ENCODE assay signal across 1 cellular context in the genomic region with DNA sequence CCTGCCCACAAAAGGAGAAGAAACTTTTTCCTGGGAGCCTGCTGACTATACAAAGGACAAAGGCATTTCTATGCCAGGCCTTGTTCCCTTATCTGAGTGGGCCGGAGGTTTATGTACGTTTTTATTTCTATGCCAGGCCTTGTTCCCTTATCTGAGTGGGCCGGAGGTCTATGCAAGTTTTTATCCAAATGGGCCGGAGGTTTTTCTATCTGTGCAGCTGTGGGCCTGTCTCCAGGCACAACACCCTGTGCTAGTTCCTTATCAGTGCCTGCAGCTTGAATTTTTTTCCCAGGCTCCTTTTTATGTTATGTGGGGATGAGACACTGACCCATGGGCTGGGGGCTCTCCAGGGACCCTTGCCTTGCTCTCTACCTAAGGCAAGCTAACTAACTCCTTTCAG.
A peak's percentile ranks its signal among the peaks of the same experiment; 100 is the strongest.
TF ChIP-seq lines count a peak whose summit lies in the region.

No MANE protein-coding gene starts in this region.

TF ChIP-seq in K562, 482 proteins besides CTCF, POLR2A, EP300 and RAD21 (continued from another document and continues in another):
- TF ChIP-seq, protein P1, sequence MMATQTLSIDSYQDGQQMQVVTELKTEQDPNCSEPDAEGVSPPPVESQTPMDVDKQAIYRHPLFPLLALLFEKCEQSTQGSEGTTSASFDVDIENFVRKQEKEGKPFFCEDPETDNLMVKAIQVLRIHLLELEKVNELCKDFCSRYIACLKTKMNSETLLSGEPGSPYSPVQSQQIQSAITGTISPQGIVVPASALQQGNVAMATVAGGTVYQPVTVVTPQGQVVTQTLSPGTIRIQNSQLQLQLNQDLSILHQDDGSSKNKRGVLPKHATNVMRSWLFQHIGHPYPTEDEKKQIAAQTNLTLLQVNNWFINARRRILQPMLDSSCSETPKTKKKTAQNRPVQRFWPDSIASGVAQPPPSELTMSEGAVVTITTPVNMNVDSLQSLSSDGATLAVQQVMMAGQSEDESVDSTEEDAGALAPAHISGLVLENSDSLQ (IDR thresholded peaks at IDR 0.05): no peak
- TF ChIP-seq PHB2 (IDR thresholded peaks at IDR 0.05; ENCODE audit: low read depth): no peak
- peak; percentile 65 for TF ChIP-seq ZSCAN29 (IDR thresholded peaks at IDR 0.05)
- TF ChIP-seq ERF (CRISPR knock-in tag; IDR thresholded peaks at IDR 0.05): no peak
- TF ChIP-seq, protein P2, sequence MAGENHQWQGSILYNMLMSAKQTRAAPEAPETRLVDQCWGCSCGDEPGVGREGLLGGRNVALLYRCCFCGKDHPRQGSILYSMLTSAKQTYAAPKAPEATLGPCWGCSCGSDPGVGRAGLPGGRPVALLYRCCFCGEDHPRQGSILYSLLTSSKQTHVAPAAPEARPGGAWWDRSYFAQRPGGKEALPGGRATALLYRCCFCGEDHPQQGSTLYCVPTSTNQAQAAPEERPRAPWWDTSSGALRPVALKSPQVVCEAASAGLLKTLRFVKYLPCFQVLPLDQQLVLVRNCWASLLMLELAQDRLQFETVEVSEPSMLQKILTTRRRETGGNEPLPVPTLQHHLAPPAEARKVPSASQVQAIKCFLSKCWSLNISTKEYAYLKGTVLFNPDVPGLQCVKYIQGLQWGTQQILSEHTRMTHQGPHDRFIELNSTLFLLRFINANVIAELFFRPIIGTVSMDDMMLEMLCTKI (IDR thresholded peaks at IDR 0.05; ENCODE audit: partially characterized antibody): no peak
- TF ChIP-seq BRD4 (IDR thresholded peaks at IDR 0.05): no peak
- no peak for TF ChIP-seq NUFIP1 (IDR thresholded peaks at IDR 0.05; ENCODE audit: partially characterized antibody)
- TF ChIP-seq MXD1 (CRISPR knock-in tag; IDR thresholded peaks at IDR 0.05; ENCODE audit: borderline replicate concordance, poor library complexity, severe bottlenecking): no peak
- TF ChIP-seq, protein P3, sequence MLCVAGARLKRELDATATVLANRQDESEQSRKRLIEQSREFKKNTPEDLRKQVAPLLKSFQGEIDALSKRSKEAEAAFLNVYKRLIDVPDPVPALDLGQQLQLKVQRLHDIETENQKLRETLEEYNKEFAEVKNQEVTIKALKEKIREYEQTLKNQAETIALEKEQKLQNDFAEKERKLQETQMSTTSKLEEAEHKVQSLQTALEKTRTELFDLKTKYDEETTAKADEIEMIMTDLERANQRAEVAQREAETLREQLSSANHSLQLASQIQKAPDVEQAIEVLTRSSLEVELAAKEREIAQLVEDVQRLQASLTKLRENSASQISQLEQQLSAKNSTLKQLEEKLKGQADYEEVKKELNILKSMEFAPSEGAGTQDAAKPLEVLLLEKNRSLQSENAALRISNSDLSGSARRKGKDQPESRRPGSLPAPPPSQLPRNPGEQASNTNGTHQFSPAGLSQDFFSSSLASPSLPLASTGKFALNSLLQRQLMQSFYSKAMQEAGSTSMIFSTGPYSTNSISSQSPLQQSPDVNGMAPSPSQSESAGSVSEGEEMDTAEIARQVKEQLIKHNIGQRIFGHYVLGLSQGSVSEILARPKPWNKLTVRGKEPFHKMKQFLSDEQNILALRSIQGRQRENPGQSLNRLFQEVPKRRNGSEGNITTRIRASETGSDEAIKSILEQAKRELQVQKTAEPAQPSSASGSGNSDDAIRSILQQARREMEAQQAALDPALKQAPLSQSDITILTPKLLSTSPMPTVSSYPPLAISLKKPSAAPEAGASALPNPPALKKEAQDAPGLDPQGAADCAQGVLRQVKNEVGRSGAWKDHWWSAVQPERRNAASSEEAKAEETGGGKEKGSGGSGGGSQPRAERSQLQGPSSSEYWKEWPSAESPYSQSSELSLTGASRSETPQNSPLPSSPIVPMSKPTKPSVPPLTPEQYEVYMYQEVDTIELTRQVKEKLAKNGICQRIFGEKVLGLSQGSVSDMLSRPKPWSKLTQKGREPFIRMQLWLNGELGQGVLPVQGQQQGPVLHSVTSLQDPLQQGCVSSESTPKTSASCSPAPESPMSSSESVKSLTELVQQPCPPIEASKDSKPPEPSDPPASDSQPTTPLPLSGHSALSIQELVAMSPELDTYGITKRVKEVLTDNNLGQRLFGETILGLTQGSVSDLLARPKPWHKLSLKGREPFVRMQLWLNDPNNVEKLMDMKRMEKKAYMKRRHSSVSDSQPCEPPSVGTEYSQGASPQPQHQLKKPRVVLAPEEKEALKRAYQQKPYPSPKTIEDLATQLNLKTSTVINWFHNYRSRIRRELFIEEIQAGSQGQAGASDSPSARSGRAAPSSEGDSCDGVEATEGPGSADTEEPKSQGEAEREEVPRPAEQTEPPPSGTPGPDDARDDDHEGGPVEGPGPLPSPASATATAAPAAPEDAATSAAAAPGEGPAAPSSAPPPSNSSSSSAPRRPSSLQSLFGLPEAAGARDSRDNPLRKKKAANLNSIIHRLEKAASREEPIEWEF (CRISPR knock-in tag; IDR thresholded peaks at IDR 0.05): no peak
- TF ChIP-seq, protein P4, sequence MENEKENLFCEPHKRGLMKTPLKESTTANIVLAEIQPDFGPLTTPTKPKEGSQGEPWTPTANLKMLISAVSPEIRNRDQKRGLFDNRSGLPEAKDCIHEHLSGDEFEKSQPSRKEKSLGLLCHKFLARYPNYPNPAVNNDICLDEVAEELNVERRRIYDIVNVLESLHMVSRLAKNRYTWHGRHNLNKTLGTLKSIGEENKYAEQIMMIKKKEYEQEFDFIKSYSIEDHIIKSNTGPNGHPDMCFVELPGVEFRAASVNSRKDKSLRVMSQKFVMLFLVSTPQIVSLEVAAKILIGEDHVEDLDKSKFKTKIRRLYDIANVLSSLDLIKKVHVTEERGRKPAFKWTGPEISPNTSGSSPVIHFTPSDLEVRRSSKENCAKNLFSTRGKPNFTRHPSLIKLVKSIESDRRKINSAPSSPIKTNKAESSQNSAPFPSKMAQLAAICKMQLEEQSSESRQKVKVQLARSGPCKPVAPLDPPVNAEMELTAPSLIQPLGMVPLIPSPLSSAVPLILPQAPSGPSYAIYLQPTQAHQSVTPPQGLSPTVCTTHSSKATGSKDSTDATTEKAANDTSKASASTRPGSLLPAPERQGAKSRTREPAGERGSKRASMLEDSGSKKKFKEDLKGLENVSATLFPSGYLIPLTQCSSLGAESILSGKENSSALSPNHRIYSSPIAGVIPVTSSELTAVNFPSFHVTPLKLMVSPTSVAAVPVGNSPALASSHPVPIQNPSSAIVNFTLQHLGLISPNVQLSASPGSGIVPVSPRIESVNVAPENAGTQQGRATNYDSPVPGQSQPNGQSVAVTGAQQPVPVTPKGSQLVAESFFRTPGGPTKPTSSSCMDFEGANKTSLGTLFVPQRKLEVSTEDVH (IDR thresholded peaks at IDR 0.05; ENCODE audit: low read depth, partially characterized antibody): no peak
- no peak for TF ChIP-seq ZNF263 (CRISPR knock-in tag; IDR thresholded peaks at IDR 0.05; ENCODE audit: borderline replicate concordance)
- TF ChIP-seq NR2C2 (CRISPR knock-in tag; IDR thresholded peaks at IDR 0.05): no peak
- TF ChIP-seq NR2C2 (tag; IDR thresholded peaks at IDR 0.05): no peak
- TF ChIP-seq TCF3 (CRISPR knock-in tag; IDR thresholded peaks at IDR 0.05): peak; percentile 72
- TF ChIP-seq ZKSCAN8 (CRISPR knock-in tag; IDR thresholded peaks at IDR 0.05): peak; percentile 67; the same call in 1 of the 2 replicates
- TF ChIP-seq ZBTB1 (CRISPR knock-in tag; IDR thresholded peaks at IDR 0.05; ENCODE audit: borderline replicate concordance, low read depth): no peak
- TF ChIP-seq, protein P5, sequence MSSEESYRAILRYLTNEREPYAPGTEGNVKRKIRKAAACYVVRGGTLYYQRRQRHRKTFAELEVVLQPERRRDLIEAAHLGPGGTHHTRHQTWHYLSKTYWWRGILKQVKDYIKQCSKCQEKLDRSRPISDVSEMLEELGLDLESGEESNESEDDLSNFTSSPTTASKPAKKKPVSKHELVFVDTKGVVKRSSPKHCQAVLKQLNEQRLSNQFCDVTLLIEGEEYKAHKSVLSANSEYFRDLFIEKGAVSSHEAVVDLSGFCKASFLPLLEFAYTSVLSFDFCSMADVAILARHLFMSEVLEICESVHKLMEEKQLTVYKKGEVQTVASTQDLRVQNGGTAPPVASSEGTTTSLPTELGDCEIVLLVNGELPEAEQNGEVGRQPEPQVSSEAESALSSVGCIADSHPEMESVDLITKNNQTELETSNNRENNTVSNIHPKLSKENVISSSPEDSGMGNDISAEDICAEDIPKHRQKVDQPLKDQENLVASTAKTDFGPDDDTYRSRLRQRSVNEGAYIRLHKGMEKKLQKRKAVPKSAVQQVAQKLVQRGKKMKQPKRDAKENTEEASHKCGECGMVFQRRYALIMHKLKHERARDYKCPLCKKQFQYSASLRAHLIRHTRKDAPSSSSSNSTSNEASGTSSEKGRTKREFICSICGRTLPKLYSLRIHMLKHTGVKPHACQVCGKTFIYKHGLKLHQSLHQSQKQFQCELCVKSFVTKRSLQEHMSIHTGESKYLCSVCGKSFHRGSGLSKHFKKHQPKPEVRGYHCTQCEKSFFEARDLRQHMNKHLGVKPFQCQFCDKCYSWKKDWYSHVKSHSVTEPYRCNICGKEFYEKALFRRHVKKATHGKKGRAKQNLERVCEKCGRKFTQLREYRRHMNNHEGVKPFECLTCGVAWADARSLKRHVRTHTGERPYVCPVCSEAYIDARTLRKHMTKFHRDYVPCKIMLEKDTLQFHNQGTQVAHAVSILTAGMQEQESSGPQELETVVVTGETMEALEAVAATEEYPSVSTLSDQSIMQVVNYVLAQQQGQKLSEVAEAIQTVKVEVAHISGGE (CRISPR knock-in tag; IDR thresholded peaks at IDR 0.05): 0 out of 6 replicates have a peak, but pooled peaks of 1 of the 3 experiments have one; percentile 29
- TF ChIP-seq ZNF584 (CRISPR knock-in tag; IDR thresholded peaks at IDR 0.05; ENCODE audit: low read depth): no peak
- TF ChIP-seq ILK (tag; IDR thresholded peaks at IDR 0.05; ENCODE audit: borderline replicate concordance, low read depth): no peak
- peak; percentile 63; the same call in 1 of the 2 replicates for TF ChIP-seq SOX6 (IDR thresholded peaks at IDR 0.05)
- no peak for TF ChIP-seq TBL1XR1 (IDR thresholded peaks at IDR 0.05; ENCODE audit: low read length in 2 of 2)
- peak; percentile 91 for TF ChIP-seq ZNF589 (CRISPR knock-in tag; IDR thresholded peaks at IDR 0.05; ENCODE audit: low read depth)
- TF ChIP-seq STAT5A (IDR thresholded peaks at IDR 0.05; ENCODE audit: borderline replicate concordance, low read length): peak; percentile 68
- no peak for TF ChIP-seq MYC (IDR thresholded peaks at IDR 0.05; ENCODE audit: low read depth, low read length)
- no peak for TF ChIP-seq MYC (CRISPR knock-in tag; IDR thresholded peaks at IDR 0.05; ENCODE audit: borderline replicate concordance, low read depth)
- TF ChIP-seq ZNF766 (CRISPR knock-in tag; conservative IDR thresholded peaks at IDR 0.05): peak; percentile 70
- TF ChIP-seq, protein P6, sequence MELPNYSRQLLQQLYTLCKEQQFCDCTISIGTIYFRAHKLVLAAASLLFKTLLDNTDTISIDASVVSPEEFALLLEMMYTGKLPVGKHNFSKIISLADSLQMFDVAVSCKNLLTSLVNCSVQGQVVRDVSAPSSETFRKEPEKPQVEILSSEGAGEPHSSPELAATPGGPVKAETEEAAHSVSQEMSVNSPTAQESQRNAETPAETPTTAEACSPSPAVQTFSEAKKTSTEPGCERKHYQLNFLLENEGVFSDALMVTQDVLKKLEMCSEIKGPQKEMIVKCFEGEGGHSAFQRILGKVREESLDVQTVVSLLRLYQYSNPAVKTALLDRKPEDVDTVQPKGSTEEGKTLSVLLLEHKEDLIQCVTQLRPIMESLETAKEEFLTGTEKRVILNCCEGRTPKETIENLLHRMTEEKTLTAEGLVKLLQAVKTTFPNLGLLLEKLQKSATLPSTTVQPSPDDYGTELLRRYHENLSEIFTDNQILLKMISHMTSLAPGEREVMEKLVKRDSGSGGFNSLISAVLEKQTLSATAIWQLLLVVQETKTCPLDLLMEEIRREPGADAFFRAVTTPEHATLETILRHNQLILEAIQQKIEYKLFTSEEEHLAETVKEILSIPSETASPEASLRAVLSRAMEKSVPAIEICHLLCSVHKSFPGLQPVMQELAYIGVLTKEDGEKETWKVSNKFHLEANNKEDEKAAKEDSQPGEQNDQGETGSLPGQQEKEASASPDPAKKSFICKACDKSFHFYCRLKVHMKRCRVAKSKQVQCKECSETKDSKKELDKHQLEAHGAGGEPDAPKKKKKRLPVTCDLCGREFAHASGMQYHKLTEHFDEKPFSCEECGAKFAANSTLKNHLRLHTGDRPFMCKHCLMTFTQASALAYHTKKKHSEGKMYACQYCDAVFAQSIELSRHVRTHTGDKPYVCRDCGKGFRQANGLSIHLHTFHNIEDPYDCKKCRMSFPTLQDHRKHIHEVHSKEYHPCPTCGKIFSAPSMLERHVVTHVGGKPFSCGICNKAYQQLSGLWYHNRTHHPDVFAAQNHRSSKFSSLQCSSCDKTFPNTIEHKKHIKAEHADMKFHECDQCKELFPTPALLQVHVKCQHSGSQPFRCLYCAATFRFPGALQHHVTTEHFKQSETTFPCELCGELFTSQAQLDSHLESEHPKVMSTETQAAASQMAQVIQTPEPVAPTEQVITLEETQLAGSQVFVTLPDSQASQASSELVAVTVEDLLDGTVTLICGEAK (IDR thresholded peaks at IDR 0.05): no peak
- TF ChIP-seq, protein P6 (CRISPR knock-in tag; IDR thresholded peaks at IDR 0.05): no peak
- no peak for TF ChIP-seq MCM7 (IDR thresholded peaks at IDR 0.05)
- TF ChIP-seq ZNF354B (CRISPR knock-in tag; IDR thresholded peaks at IDR 0.05): no peak
- TF ChIP-seq KLF1 (tag; IDR thresholded peaks at IDR 0.05): no peak
- peak; percentile 94 for TF ChIP-seq CBFA2T2 (conservative IDR thresholded peaks at IDR 0.05)
- no peak for TF ChIP-seq ZFP30 (CRISPR knock-in tag; IDR thresholded peaks at IDR 0.05; ENCODE audit: borderline replicate concordance)
- TF ChIP-seq SNAPC5 (CRISPR knock-in tag; IDR thresholded peaks at IDR 0.05): no peak
